9 cellular contexts compared by ENCODE assay signal in genomic region chr10:72310241-72310633, GRCh38. TPM values are rescaled to one million over a fixed set of nuclear protein-coding genes. Genes with fewer than 3 reads are reported as not detected.
DNase-seq lines count a peak whose midpoint lies in the region; ATAC-seq and TF ChIP-seq lines count a peak whose summit lies in the region.
"Had no signal": no experiment of that assay in that cellular context is flagged by ENCODE, and none has a peak within 500 bp of the region (broad histone marks: within the 10 kb centered on the region; RNA-seq: fewer than 3 reads in every experiment).

No MANE protein-coding gene starts in this region.

- H3K79me2 ChIP-seq in H9 (ENCODE audit: insufficient read depth, low read length) (no peaks in the 10 kb centered on the region), mesendoderm (ENCODE audit: control insufficient read depth, insufficient read depth, low read length) (no peaks in the 10 kb centered on the region), OCI-LY7 (ENCODE audit: insufficient read depth, low read depth, low read length) (no peaks in the 10 kb centered on the region)

- POLR2A ChIA-PET in MCF 10A (lab: Yijun Ruan, JAX) (interaction anchor here (1.0 to 2.7 kb wide), 2 partner anchors 9 to 20 kb away, joined by 5 to 14 read pairs; no protein-coding TSS in a partner anchor), OCI-LY7 (lab: Charles Lee) (no interaction called here)

- H2AFZ ChIP-seq in H9 (ENCODE audit: low read length), result peak overlapping the region; percentile 17
- no peak overlapping the region for H2AFZ ChIP-seq in OCI-LY7 (ENCODE audit: low read length)

- no peaks in the 10 kb centered on the region for H3K9me2 ChIP-seq in OCI-LY7 (ENCODE audit: insufficient read depth, low read length)

- peaks cover 4% of the 10 kb centered on the region for H3K27me3 Mint-ChIP-seq in H9 (ENCODE audit: low read depth)
- no peaks in the 10 kb centered on the region for H3K27me3 Mint-ChIP-seq in MCF 10A (ENCODE audit: insufficient read depth, unreplicated experiment)

- no peak overlapping the region for H2BK20ac ChIP-seq in H9 (ENCODE audit: low read depth, low read length, poor library complexity, severe bottlenecking)

- no peak for ATAC-seq in GM18519 (IDR thresholded peaks at IDR 0.05; ENCODE audit: low FRiP score, unreplicated experiment)

- no peak overlapping the region for H3K4me3 ChIP-seq in mesendoderm (ENCODE audit: low read length)
- no peak overlapping the region for H3K4me3 ChIP-seq in OCI-LY7 (ENCODE audit: low read depth, low read length, poor library complexity, severe bottlenecking)

- peak; percentile 81 for DNase-seq in A172 (ENCODE audit: low spot score)
- peak; percentile 69 for DNase-seq in H9
- DNase-seq in MCF 10A (ENCODE audit: unreplicated experiment), result peak; percentile 77
- peak; percentile 57 for DNase-seq in mesendoderm
- no peak for DNase-seq in activated CD8-positive, alpha-beta memory T cell treated with anti-CD3 and anti-CD28 coated beads, Interleukin-2, amount 50 U/mL, for 4 hours
- DNase-seq in OCI-LY7 (ENCODE audit: low spot score), result no peak
- DNase-seq in Kasumi-1 (lab: John Stamatoyannopoulos, UW), result no peak
- DNase-seq: effector memory CD4-positive, alpha-beta T cell had no signal

- no peaks in the 10 kb centered on the region for H3K36me3 ChIP-seq in mesendoderm (ENCODE audit: control insufficient read depth, insufficient read depth, low read length)
- no peaks in the 10 kb centered on the region for H3K36me3 ChIP-seq in OCI-LY7 (ENCODE audit: insufficient read depth, low read length)

- H3K27ac ChIP-seq in H9 (ENCODE audit: insufficient read length, low read depth, low read length), result no peak overlapping the region
- no peak overlapping the region for H3K27ac ChIP-seq in mesendoderm (ENCODE audit: low read depth, low read length)
- no peak overlapping the region for H3K27ac ChIP-seq in OCI-LY7 (ENCODE audit: low read depth, low read length, poor library complexity, severe bottlenecking)

- no peaks in the 10 kb centered on the region; a peak in 1 of 5 replicates for H3K9me3 Mint-ChIP-seq in H9
- no peaks in the 10 kb centered on the region for H3K9me3 Mint-ChIP-seq in MCF 10A (ENCODE audit: unreplicated experiment)

- H3K14ac ChIP-seq in H9 (ENCODE audit: insufficient read depth, low read length), result no peak overlapping the region

- H2BK15ac ChIP-seq in H9 (ENCODE audit: low read depth, low read length) (no peak overlapping the region), mesendoderm (replicated peaks; ENCODE audit: low read depth) (no peak overlapping the region)

- H3K9me3 ChIP-seq in H9 (ENCODE audit: control insufficient read depth, low read depth, low read length) (no peaks in the 10 kb centered on the region), OCI-LY7 (ENCODE audit: low read length) (no peaks in the 10 kb centered on the region)

- H2BK12ac ChIP-seq in H9 (ENCODE audit: insufficient read length, low read depth, low read length), result no peak overlapping the region

- H3K23ac ChIP-seq in H9 (ENCODE audit: insufficient read length, low read depth, low read length), result no peak overlapping the region
- no peak overlapping the region for H3K23ac ChIP-seq in mesendoderm (ENCODE audit: low read length)

- H3K4me1 ChIP-seq in H9 (ENCODE audit: insufficient read depth, low read length), result peaks cover 9% of the 10 kb centered on the region; the same call in 1 of the 2 replicates
- no peaks in the 10 kb centered on the region for H3K4me1 ChIP-seq in mesendoderm (ENCODE audit: control insufficient read depth, low read depth, low read length)
- H3K4me1 ChIP-seq in OCI-LY7 (ENCODE audit: insufficient read depth, low read length, poor library complexity, severe bottlenecking), result peaks cover 21% of the 10 kb centered on the region

- no peak overlapping the region for H4K8ac ChIP-seq in H9 (replicated peaks; ENCODE audit: insufficient read length, low read depth, low read length)
- no peak overlapping the region for H4K8ac ChIP-seq in mesendoderm (ENCODE audit: low read depth, low read length)

- no TSS peak for BruUV-seq in MCF 10A (replicated peaks; lab: Mats Ljungman, UMichigan)
- BruUV-seq in OCI-LY7 (replicated peaks; lab: Mats Ljungman, UMichigan), result no TSS peak

- no peak overlapping the region for H3K4me2 ChIP-seq in H9 (ENCODE audit: insufficient read depth, insufficient read length, low read length)
- H3K4me2 ChIP-seq in mesendoderm (ENCODE audit: low read length), result no peak overlapping the region
- H3K4me2 ChIP-seq in OCI-LY7 (ENCODE audit: low read length), result no peak overlapping the region

- no peak overlapping the region for H4K91ac ChIP-seq in H9 (ENCODE audit: insufficient read length, low read depth, low read length)

- H3K56ac ChIP-seq in H9 (ENCODE audit: insufficient read length, low read depth, low read length) (no peak overlapping the region), mesendoderm (ENCODE audit: low read length) (peak overlapping the region; percentile 73)

- TF ChIP-seq CTCF in H9 (conservative IDR thresholded peaks at IDR 0.05), result no peak
- TF ChIP-seq CTCF in MCF 10A (IDR thresholded peaks at IDR 0.05; ENCODE audit: unreplicated experiment), result no peak
- TF ChIP-seq CTCF in OCI-LY7 (conservative IDR thresholded peaks at IDR 0.05; ENCODE audit: low read length), result no peak

- no peak overlapping the region for H2BK120ac ChIP-seq in H9 (ENCODE audit: low read depth, low read length, poor library complexity, severe bottlenecking)
- no peak overlapping the region for H2BK120ac ChIP-seq in mesendoderm (ENCODE audit: low read depth, low read length)

- no peak overlapping the region for H3K4ac ChIP-seq in H9 (ENCODE audit: low read depth, low read length)
- H3K4ac ChIP-seq in mesendoderm (ENCODE audit: low read depth, low read length), result no peak overlapping the region

- H4K5ac ChIP-seq in H9 (ENCODE audit: insufficient read length, low read depth, low read length), result no peak overlapping the region
- H4K5ac ChIP-seq in mesendoderm (ENCODE audit: low read length), result no peak overlapping the region

- H2AK5ac ChIP-seq in H9 (ENCODE audit: insufficient read length, low read length), result no peak overlapping the region
- H2AK5ac ChIP-seq in mesendoderm (ENCODE audit: low read length), result no peak overlapping the region

- H3T11ph ChIP-seq in H9 (ENCODE audit: low read length), result no peak overlapping the region

- H3K18ac ChIP-seq in H9 (ENCODE audit: insufficient read length, low read depth, low read length) (no peak overlapping the region), mesendoderm (ENCODE audit: low read length) (no peak overlapping the region)

- CTCF ChIA-PET in MCF 10A (lab: Yijun Ruan, JAX), result no interaction called here
- CTCF ChIA-PET in OCI-LY7 (lab: Charles Lee; ENCODE audit: unreplicated experiment), result no interaction called here

- intact Hi-C loops in MCF 10A (cut with micrococcal nuclease), result no loop called here
- intact Hi-C loops in OCI-LY7 (cut with micrococcal nuclease; ENCODE audit: unreplicated experiment), result loop anchor here (10.0 kb wide), 1 partner anchor 455 kb away; the partner anchor contains the start of gene PSAP

- H3K23me2 ChIP-seq in H9 (ENCODE audit: insufficient read length, low read depth, low read length, poor library complexity, severe bottlenecking), result no peaks in the 10 kb centered on the region

- H3K36me3 Mint-ChIP-seq in H9 (ENCODE audit: insufficient read depth in 1 of 3, low read depth in 3 of 3), result no peaks in the 10 kb centered on the region; a peak in 1 of 7 replicates
- peaks cover 5% of the 10 kb centered on the region for H3K36me3 Mint-ChIP-seq in MCF 10A (ENCODE audit: insufficient read depth, unreplicated experiment)

- peaks cover 22 to 24% of the 10 kb centered on the region in 2 experiments for H3K4me1 Mint-ChIP-seq in H9
- H3K4me1 Mint-ChIP-seq in MCF 10A (ENCODE audit: insufficient read depth, unreplicated experiment), result peaks cover 35% of the 10 kb centered on the region

- H3K27ac Mint-ChIP-seq in H9, result peak overlapping the region in 1 of 3 experiments; percentile 27; a peak in 1 of 7 replicates
- H3K27ac Mint-ChIP-seq in MCF 10A (ENCODE audit: low read depth, unreplicated experiment), result peak overlapping the region; percentile 65

- H4K20me1 ChIP-seq in H9 (ENCODE audit: control insufficient read depth, insufficient read depth, insufficient read length) (no peaks in the 10 kb centered on the region), OCI-LY7 (ENCODE audit: insufficient read depth, low read length) (no peaks in the 10 kb centered on the region)

- H3K9ac ChIP-seq in H9 (ENCODE audit: extremely low read depth, insufficient read length, low read length) (no peak overlapping the region), mesendoderm (ENCODE audit: low read length) (no peak overlapping the region)

- WGBS in H9 (ENCODE audit: extremely low coverage, insufficient read length, low lambda C conversion rate), result no CpG with 5 or more reads among the region's 11 CpGs
- WGBS in mesendoderm (ENCODE audit: extremely low coverage, insufficient coverage, low lambda C conversion rate), result no CpG with 5 or more reads among the region's 11 CpGs

- H2BK5ac ChIP-seq in H9 (ENCODE audit: insufficient read length, low read length) (no peak overlapping the region), mesendoderm (ENCODE audit: low read length) (no peak overlapping the region)

- H3K79me1 ChIP-seq in H9 (ENCODE audit: insufficient read depth, low read depth, low read length, poor library complexity, severe bottlenecking) (no peaks in the 10 kb centered on the region), mesendoderm (ENCODE audit: low read length) (no peaks in the 10 kb centered on the region)

- H3K4me3 Mint-ChIP-seq in H9 (no peak overlapping the region), MCF 10A (ENCODE audit: unreplicated experiment) (no peak overlapping the region)

- H3K27me3 ChIP-seq in H9 (ENCODE audit: insufficient read depth, low read length), result no peaks in the 10 kb centered on the region
- H3K27me3 ChIP-seq in mesendoderm (ENCODE audit: insufficient read depth, low read length, poor library complexity), result no peaks in the 10 kb centered on the region

RNA-seq across cellular contexts. Expression of gene DDIT4, which starts 36.5 kb away (rescaled TPM):
- 7.8 and 14.6 TPM in 2 replicates for total RNA-seq in A172 (2014; rRNA removed; shearing (Covaris generic))
- total RNA-seq in H9 (2021), result 82.9 and 84.0 TPM in 2 replicates
- total RNA-seq in MCF 10A (2022), result 698 and 872 TPM in 2 replicates
- polyA plus RNA-seq in mesendoderm (2013, experiment 1 of 2), result 13.6 TPM
- 13.8 TPM for polyA plus RNA-seq in mesendoderm (2013, experiment 2 of 2)
- 102 and 105 TPM in 2 replicates for total RNA-seq in OCI-LY7 (2014; rRNA removed; shearing (Covaris generic))
- total RNA-seq in OCI-LY7 (2022), result 32.8 and 91.8 TPM in 2 replicates

RNA-seq across cellular contexts. Expression of gene DNAJB12, which starts 44.5 kb away (rescaled TPM):
- 33.1 and 34.6 TPM in 2 replicates for total RNA-seq in A172 (2014; rRNA removed; shearing (Covaris generic))
- 25.9 and 27.6 TPM in 2 replicates for total RNA-seq in H9 (2021)
- 64.7 and 68.1 TPM in 2 replicates for total RNA-seq in MCF 10A (2022)
- 15.4 TPM for polyA plus RNA-seq in mesendoderm (2013, experiment 1 of 2)
- polyA plus RNA-seq in mesendoderm (2013, experiment 2 of 2), result 15.1 TPM
- total RNA-seq in OCI-LY7 (2014; rRNA removed; shearing (Covaris generic)), result 22.8 and 27.4 TPM in 2 replicates
- 26.5 and 28.3 TPM in 2 replicates for total RNA-seq in OCI-LY7 (2022)

Comparison
In these comparisons a context has a peak if more than half of its experiments do, and no peak if none do; other contexts are left out.
1. DNase-seq: peak in A172 (single experiment), H9 (single experiment), MCF 10A (single experiment) and mesendoderm (single experiment); none in activated CD8-positive, alpha-beta memory T cell treated with anti-CD3 and anti-CD28 coated beads, Interleukin-2, amount 50 U/mL, for 4 hours (single experiment), OCI-LY7 (single experiment) and Kasumi-1 (0 of 2).